In the genomic region with DNA sequence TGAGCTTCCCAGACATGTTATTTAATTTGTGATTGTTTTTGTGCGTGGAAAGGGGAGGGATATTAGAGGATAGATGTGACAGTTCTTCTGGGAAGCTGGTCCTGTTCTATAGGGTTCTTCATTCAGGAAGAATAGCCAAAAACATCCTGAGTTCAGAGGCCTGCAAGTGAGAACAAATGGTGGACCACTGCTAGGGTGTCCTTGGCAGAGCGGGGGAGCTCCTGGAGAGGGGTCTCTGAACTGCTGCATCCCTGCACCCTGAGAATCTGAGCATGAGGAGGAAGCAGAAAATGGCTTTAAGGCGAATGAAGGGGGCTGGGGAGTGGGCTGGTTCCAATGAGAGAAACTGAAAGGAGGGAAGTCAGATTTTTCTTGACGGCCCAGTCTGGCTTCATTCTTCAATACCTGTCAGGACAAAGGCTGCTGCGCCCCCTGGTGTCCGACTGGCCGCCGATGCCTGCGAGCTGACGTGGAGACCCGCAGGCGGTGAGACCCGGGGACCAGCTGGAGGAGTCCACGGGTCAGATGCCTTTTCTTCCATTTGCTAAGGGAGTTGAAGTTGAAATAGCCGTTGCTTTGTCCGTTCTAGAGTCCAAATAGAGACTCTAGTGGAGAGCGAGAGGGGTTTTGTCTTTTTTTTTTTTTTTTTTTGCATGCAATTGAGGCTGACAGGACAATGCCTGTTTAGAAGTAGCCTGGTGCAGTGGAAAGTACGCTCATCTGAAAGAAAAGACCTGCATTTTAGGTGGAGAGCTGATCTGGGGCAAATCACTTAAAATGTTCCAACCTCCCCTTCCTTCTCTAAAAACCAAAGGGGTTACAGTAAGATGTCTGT, we compare ENCODE assay signal across 8 cellular contexts. TPM values are rescaled to one million over a fixed set of nuclear protein-coding genes. Genes with fewer than 3 reads are reported as not detected.
DNase-seq lines count a peak whose midpoint lies in the region; ATAC-seq and TF ChIP-seq lines count a peak whose summit lies in the region.

No MANE protein-coding gene starts in this region.

- H3K36me3 Mint-ChIP-seq in activated CD4-positive, alpha-beta T cell treated with anti-CD3 and anti-CD28 coated beads, Interleukin-2, amount 10 ng/mL, durations not matched to agents 24 days and 14 days (ENCODE audit: low read depth), result no peaks in the 10 kb centered on the region

- DNase-seq in AML-193 (lab: John Stamatoyannopoulos, UW) (peak; percentile 39 to 47), NCI-H345 (lab: John Stamatoyannopoulos, UW) (peak; percentile 89), lower leg skin (ENCODE audit: low spot score in 2 of 2) (peak; percentile 93 to 99)
- DNase-seq in activated CD4-positive, alpha-beta T cell treated with anti-CD3 and anti-CD28 coated beads, Interleukin-2, amount 10 ng/mL, durations not matched to agents 24 days and 14 days, result peak; percentile 93
- DNase-seq in stimulated activated CD4-positive, alpha-beta T cell treated with anti-CD3 and anti-CD28 coated beads, TNF-alpha, amount 100 ng/mL, for 24 hours (ENCODE audit: low read depth in 3 of 3), result peak; percentile 52 to 81 (median 56)

- TF ChIP-seq POLR2A in lower leg skin (IDR thresholded peaks at IDR 0.05), result no peak

- intact Hi-C loops in activated CD4-positive, alpha-beta T cell treated with anti-CD3 and anti-CD28 coated beads, Interleukin-2, amount 10 ng/mL, durations not matched to agents 24 days and 14 days (cut with micrococcal nuclease), result loop anchor here (1.0 kb wide), 1 partner anchor 926 kb away; no protein-coding TSS in a partner anchor
- intact Hi-C loops in lower leg skin (cut with DNase I; ENCODE audit: low total_unique reads), result loop anchor here (5.0 to 10.0 kb wide), 2 partner anchors 926 to 1319 kb away; no protein-coding TSS in a partner anchor

- H3K4me3 ChIP-seq in lower leg skin (ENCODE audit: low read depth, poor library complexity, severe bottlenecking), result no peak overlapping the region

- 12% methylated on average over 18 of the region's 18 CpGs for WGBS in lower leg skin, 2 donors

- peak overlapping the region; percentile 83 for H3K27ac ChIP-seq in cingulate gyrus (ENCODE audit: low read depth, low read length)

- peaks cover 5% of the 10 kb centered on the region for H3K4me1 Mint-ChIP-seq in activated CD4-positive, alpha-beta T cell treated with anti-CD3 and anti-CD28 coated beads, Interleukin-2, amount 10 ng/mL, durations not matched to agents 24 days and 14 days

- peaks cover 43% of the 10 kb centered on the region for H3K27me3 Mint-ChIP-seq in activated CD4-positive, alpha-beta T cell treated with anti-CD3 and anti-CD28 coated beads, Interleukin-2, amount 10 ng/mL, durations not matched to agents 24 days and 14 days

- no peak overlapping the region for H3K4me3 Mint-ChIP-seq in activated CD4-positive, alpha-beta T cell treated with anti-CD3 and anti-CD28 coated beads, Interleukin-2, amount 10 ng/mL, durations not matched to agents 24 days and 14 days

- no peak overlapping the region for H3K27ac Mint-ChIP-seq in activated CD4-positive, alpha-beta T cell treated with anti-CD3 and anti-CD28 coated beads, Interleukin-2, amount 10 ng/mL, durations not matched to agents 24 days and 14 days

- peak; percentile 80 for ATAC-seq in GM19025 (IDR thresholded peaks at IDR 0.05; ENCODE audit: low read depth, unreplicated experiment)
- ATAC-seq in HG03139 (IDR thresholded peaks at IDR 0.05; ENCODE audit: unreplicated experiment), result peak; percentile 74

- no peaks in the 10 kb centered on the region for H3K9me3 Mint-ChIP-seq in activated CD4-positive, alpha-beta T cell treated with anti-CD3 and anti-CD28 coated beads, Interleukin-2, amount 10 ng/mL, durations not matched to agents 24 days and 14 days

- peak in 1 of 3 donors; percentile 66 for TF ChIP-seq CTCF in lower leg skin (IDR thresholded peaks at IDR 0.05)

RNA-seq across cellular contexts. Expression of gene NFIB, which starts 39.5 kb away (rescaled TPM):
- total RNA-seq in activated CD4-positive, alpha-beta T cell treated with anti-CD3 and anti-CD28 coated beads, Interleukin-2, amount 10 ng/mL, durations not matched to agents 24 days and 14 days, result not detected in 2 replicates
- total RNA-seq in lower leg skin, result 100 to 1,000 TPM in 1 of 4 donors, 10 to 100 TPM in 3; 68.2 to 145 (median 78.6) TPM

Comparison
In these comparisons a context has a peak if more than half of its experiments do, and no peak if none do; other contexts are left out.
1. DNase-seq: peak in every context shown above with its lines; median percentile 96 in lower leg skin; 93 in activated CD4-positive, alpha-beta T cell treated with anti-CD3 and anti-CD28 coated beads, Interleukin-2, amount 10 ng/mL, durations not matched to agents 24 days and 14 days; 89 in NCI-H345; 56 in stimulated activated CD4-positive, alpha-beta T cell treated with anti-CD3 and anti-CD28 coated beads, TNF-alpha, amount 100 ng/mL, for 24 hours; 43 in AML-193.
2. RNA of gene NFIB, which starts 39.5 kb away (total RNA-seq): 68.2 to 145 TPM in lower leg skin; not detected in activated CD4-positive, alpha-beta T cell treated with anti-CD3 and anti-CD28 coated beads, Interleukin-2, amount 10 ng/mL, durations not matched to agents 24 days and 14 days; every median in the first group is over 10 times any median in the second.